Comparison of ENCODE assay signal across 1 cellular context in genomic region chr7:105319578-105319977, GRCh38.
TF ChIP-seq lines count a peak whose summit lies in the region.

No MANE protein-coding gene starts in this region.

TF ChIP-seq in GM23338, 12 proteins besides CTCF, POLR2A, EP300 and RAD21 (continued from another document):
- TF ChIP-seq, protein P1, sequence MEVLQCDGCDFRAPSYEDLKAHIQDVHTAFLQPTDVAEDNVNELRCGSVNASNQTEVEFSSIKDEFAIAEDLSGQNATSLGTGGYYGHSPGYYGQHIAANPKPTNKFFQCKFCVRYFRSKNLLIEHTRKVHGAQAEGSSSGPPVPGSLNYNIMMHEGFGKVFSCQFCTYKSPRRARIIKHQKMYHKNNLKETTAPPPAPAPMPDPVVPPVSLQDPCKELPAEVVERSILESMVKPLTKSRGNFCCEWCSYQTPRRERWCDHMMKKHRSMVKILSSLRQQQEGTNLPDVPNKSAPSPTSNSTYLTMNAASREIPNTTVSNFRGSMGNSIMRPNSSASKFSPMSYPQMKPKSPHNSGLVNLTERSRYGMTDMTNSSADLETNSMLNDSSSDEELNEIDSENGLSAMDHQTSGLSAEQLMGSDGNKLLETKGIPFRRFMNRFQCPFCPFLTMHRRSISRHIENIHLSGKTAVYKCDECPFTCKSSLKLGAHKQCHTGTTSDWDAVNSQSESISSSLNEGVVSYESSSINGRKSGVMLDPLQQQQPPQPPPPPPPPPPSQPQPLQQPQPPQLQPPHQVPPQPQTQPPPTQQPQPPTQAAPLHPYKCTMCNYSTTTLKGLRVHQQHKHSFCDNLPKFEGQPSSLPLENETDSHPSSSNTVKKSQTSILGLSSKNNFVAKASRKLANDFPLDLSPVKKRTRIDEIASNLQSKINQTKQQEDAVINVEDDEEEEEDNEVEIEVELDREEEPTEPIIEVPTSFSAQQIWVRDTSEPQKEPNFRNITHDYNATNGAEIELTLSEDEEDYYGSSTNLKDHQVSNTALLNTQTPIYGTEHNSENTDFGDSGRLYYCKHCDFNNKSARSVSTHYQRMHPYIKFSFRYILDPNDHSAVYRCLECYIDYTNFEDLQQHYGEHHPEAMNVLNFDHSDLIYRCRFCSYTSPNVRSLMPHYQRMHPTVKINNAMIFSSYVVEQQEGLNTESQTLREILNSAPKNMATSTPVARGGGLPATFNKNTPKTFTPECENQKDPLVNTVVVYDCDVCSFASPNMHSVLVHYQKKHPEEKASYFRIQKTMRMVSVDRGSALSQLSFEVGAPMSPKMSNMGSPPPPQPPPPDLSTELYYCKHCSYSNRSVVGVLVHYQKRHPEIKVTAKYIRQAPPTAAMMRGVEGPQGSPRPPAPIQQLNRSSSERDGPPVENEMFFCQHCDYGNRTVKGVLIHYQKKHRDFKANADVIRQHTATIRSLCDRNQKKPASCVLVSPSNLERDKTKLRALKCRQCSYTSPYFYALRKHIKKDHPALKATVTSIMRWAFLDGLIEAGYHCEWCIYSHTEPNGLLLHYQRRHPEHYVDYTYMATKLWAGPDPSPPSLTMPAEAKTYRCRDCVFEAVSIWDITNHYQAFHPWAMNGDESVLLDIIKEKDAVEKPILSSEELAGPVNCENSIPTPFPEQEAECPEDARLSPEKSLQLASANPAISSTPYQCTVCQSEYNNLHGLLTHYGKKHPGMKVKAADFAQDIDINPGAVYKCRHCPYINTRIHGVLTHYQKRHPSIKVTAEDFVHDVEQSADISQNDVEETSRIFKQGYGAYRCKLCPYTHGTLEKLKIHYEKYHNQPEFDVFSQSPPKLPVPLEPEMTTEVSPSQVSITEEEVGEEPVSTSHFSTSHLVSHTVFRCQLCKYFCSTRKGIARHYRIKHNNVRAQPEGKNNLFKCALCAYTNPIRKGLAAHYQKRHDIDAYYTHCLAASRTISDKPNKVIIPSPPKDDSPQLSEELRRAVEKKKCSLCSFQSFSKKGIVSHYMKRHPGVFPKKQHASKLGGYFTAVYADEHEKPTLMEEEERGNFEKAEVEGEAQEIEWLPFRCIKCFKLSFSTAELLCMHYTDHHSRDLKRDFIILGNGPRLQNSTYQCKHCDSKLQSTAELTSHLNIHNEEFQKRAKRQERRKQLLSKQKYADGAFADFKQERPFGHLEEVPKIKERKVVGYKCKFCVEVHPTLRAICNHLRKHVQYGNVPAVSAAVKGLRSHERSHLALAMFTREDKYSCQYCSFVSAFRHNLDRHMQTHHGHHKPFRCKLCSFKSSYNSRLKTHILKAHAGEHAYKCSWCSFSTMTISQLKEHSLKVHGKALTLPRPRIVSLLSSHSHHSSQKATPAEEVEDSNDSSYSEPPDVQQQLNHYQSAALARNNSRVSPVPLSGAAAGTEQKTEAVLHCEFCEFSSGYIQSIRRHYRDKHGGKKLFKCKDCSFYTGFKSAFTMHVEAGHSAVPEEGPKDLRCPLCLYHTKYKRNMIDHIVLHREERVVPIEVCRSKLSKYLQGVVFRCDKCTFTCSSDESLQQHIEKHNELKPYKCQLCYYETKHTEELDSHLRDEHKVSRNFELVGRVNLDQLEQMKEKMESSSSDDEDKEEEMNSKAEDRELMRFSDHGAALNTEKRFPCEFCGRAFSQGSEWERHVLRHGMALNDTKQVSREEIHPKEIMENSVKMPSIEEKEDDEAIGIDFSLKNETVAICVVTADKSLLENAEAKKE (CRISPR knock-in tag; IDR thresholded peaks at IDR 0.05): no peak
- TF ChIP-seq, protein P2, sequence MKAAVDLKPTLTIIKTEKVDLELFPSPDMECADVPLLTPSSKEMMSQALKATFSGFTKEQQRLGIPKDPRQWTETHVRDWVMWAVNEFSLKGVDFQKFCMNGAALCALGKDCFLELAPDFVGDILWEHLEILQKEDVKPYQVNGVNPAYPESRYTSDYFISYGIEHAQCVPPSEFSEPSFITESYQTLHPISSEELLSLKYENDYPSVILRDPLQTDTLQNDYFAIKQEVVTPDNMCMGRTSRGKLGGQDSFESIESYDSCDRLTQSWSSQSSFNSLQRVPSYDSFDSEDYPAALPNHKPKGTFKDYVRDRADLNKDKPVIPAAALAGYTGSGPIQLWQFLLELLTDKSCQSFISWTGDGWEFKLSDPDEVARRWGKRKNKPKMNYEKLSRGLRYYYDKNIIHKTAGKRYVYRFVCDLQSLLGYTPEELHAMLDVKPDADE (IDR thresholded peaks at IDR 0.05): no peak
- TF ChIP-seq ZNF114 (CRISPR knock-in tag; IDR thresholded peaks at IDR 0.05) (no peak), NANOG (IDR thresholded peaks at IDR 0.05; ENCODE audit: borderline replicate concordance) (no peak), EZH2phosphoT487 (IDR thresholded peaks at IDR 0.05; ENCODE audit: unreplicated experiment) (no peak), POLR2AphosphoS5 (IDR thresholded peaks at IDR 0.05; ENCODE audit: low read depth) (no peak), STAT1 (IDR thresholded peaks at IDR 0.05; ENCODE audit: unreplicated experiment) (no peak), JUNB (IDR thresholded peaks at IDR 0.05; ENCODE audit: unreplicated experiment) (no peak)
- TF ChIP-seq, protein P3, sequence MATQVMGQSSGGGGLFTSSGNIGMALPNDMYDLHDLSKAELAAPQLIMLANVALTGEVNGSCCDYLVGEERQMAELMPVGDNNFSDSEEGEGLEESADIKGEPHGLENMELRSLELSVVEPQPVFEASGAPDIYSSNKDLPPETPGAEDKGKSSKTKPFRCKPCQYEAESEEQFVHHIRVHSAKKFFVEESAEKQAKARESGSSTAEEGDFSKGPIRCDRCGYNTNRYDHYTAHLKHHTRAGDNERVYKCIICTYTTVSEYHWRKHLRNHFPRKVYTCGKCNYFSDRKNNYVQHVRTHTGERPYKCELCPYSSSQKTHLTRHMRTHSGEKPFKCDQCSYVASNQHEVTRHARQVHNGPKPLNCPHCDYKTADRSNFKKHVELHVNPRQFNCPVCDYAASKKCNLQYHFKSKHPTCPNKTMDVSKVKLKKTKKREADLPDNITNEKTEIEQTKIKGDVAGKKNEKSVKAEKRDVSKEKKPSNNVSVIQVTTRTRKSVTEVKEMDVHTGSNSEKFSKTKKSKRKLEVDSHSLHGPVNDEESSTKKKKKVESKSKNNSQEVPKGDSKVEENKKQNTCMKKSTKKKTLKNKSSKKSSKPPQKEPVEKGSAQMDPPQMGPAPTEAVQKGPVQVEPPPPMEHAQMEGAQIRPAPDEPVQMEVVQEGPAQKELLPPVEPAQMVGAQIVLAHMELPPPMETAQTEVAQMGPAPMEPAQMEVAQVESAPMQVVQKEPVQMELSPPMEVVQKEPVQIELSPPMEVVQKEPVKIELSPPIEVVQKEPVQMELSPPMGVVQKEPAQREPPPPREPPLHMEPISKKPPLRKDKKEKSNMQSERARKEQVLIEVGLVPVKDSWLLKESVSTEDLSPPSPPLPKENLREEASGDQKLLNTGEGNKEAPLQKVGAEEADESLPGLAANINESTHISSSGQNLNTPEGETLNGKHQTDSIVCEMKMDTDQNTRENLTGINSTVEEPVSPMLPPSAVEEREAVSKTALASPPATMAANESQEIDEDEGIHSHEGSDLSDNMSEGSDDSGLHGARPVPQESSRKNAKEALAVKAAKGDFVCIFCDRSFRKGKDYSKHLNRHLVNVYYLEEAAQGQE (IDR thresholded peaks at IDR 0.05; ENCODE audit: unreplicated experiment): no peak
